Comparison of ENCODE assay signal across 9 cellular contexts in genomic region chr1:223747838-223748335, GRCh38. TPM values are rescaled to one million over a fixed set of nuclear protein-coding genes. Genes with fewer than 3 reads are reported as not detected.
DNase-seq lines count a peak whose midpoint lies in the region; ATAC-seq and TF ChIP-seq lines count a peak whose summit lies in the region.
"Had no signal": no experiment of that assay in that cellular context is flagged by ENCODE, and none has a peak within 500 bp of the region (broad histone marks: within the 10 kb centered on the region; RNA-seq: fewer than 3 reads in every experiment).

No MANE protein-coding gene starts in this region.

- no peak overlapping the region for H3K27ac ChIP-seq in A673 (ENCODE audit: low read depth, low read length, poor library complexity, severe bottlenecking)
- H3K27ac ChIP-seq: neural progenitor cell had no signal

- peaks cover 18% of the 10 kb centered on the region for H3K4me1 ChIP-seq in A673 (ENCODE audit: insufficient read depth, low read length, poor library complexity, severe bottlenecking)

- peaks cover 44% of the 10 kb centered on the region for H3K36me3 Mint-ChIP-seq in chondrocyte (ENCODE audit: low read depth)

- no peaks in the 10 kb centered on the region for H3K27me3 Mint-ChIP-seq in chondrocyte (ENCODE audit: low read depth)

- TF ChIP-seq CTCF in A673 (conservative IDR thresholded peaks at IDR 0.05; ENCODE audit: low read depth, low read length): no peak
- no peak for TF ChIP-seq CTCF in chondrocyte (IDR thresholded peaks at IDR 0.05)

- peak; percentile 22 for ATAC-seq in HG02852 (IDR thresholded peaks at IDR 0.05; ENCODE audit: unreplicated experiment)
- ATAC-seq in GM18907 (IDR thresholded peaks at IDR 0.05; ENCODE audit: unreplicated experiment): no peak

- no peaks in the 10 kb centered on the region for H3K9me3 ChIP-seq in A673 (ENCODE audit: low read depth, low read length, poor library complexity, severe bottlenecking)

- peaks cover 55% of the 10 kb centered on the region for H3K36me3 ChIP-seq in A673 (ENCODE audit: insufficient read depth, low read length, poor library complexity, severe bottlenecking)
- H3K36me3 ChIP-seq: neural progenitor cell had no signal

- H3K4me1 Mint-ChIP-seq in chondrocyte (ENCODE audit: low read depth): peaks cover 35% of the 10 kb centered on the region

- H3K27me3 ChIP-seq in A673 (replicated peaks; ENCODE audit: insufficient read depth, low read depth, low read length, poor library complexity): no peaks in the 10 kb centered on the region

- CTCF ChIA-PET in A673 (lab: Charles Lee): interaction anchor here (2.3 kb wide), 1 partner anchor 50 kb away, joined by 18 read pairs; no protein-coding TSS in a partner anchor

- BruUV-seq in A673 (replicated peaks; lab: Mats Ljungman, UMichigan): no TSS peak

- no peak overlapping the region for H3K4me3 ChIP-seq in A673 (ENCODE audit: low read depth, low read length, poor library complexity, severe bottlenecking)

- POLR2A ChIA-PET in A673 (lab: Charles Lee; ENCODE audit: low non-redundant PET): no interaction called here

- H3K27ac Mint-ChIP-seq in chondrocyte (ENCODE audit: unreplicated experiment): peak overlapping the region; percentile 36
- H3K27ac Mint-ChIP-seq: neural progenitor cell had no signal

- H3K4me3 Mint-ChIP-seq in chondrocyte (ENCODE audit: unreplicated experiment): no peak overlapping the region

- no peaks in the 10 kb centered on the region for H3K9me3 Mint-ChIP-seq in chondrocyte (ENCODE audit: low read depth)
- H3K9me3 Mint-ChIP-seq: neural progenitor cell had no signal

- intact Hi-C loops in A673 (cut with micrococcal nuclease; ENCODE audit: unreplicated experiment): no loop called here

- DNase-seq in A673 (ENCODE audit: low spot score) (peak; percentile 82), chondrocyte (ENCODE audit: low spot score) (peak; percentile 61), myocyte (ENCODE audit: low read depth) (peak; percentile 56), HuH-7 (ENCODE audit: low spot score) (no peak), NCI-H2196 treated with DMSO at 0.1 percent for 48 hours (lab: John Stamatoyannopoulos, UW; ENCODE audit: unreplicated experiment) (no peak)
- no peak for DNase-seq in activated CD4-positive, alpha-beta T cell treated with anti-CD3 and anti-CD28 coated beads, Interleukin-2, amount 50 U/mL, for 1 hour

RNA-seq across cellular contexts. Expression of gene CAPN2, which starts 35.5 kb away (rescaled TPM):
- total RNA-seq in A673 (2021) (131 and 137 TPM in 2 replicates), chondrocyte (202 to 241 TPM (median 238 TPM) in 3 replicates), myocyte (199 and 234 TPM in 2 replicates)
- 267 TPM for polyA plus RNA-seq in myocyte (2012)

Comparison
In these comparisons a context has a peak if more than half of its experiments do, and no peak if none do; other contexts are left out.
1. DNase-seq: peak in A673 (single experiment), chondrocyte (single experiment) and myocyte (single experiment); none in HuH-7 (single experiment), NCI-H2196 treated with DMSO at 0.1 percent for 48 hours (single experiment) and activated CD4-positive, alpha-beta T cell treated with anti-CD3 and anti-CD28 coated beads, Interleukin-2, amount 50 U/mL, for 1 hour (single experiment).